In genomic region chr3:10164546-10165393, GRCh38 we compare ENCODE assay signal across 1 cellular context.
TF ChIP-seq lines count a peak whose summit lies in the region.

TSS of gene IRAK2 (plus strand) at chr3:10164919. CDS start at chr3:10164955, 36 bp downstream.

TF ChIP-seq in K562, 482 proteins besides CTCF, POLR2A, EP300 and RAD21 (continued from another document):
- peak; percentile 35 to 51; a peak in 1 of 4 replicates for TF ChIP-seq UBTF (IDR thresholded peaks at IDR 0.05; ENCODE audit: borderline replicate concordance in 1 of 2, low read depth in 2 of 2, low read length in 2 of 2)
- 0 out of 2 replicates have a peak, but pooled peaks have one; percentile 25 for TF ChIP-seq RNF2 (IDR thresholded peaks at IDR 0.05)
